ENCODE assay signal across 1 cellular context in genomic region chr2:12934181-12934756, GRCh38.
TF ChIP-seq lines count a peak whose summit lies in the region.

No MANE protein-coding gene starts in this region.

TF ChIP-seq in K562, 482 proteins besides CTCF, POLR2A, EP300 and RAD21 (continued from another document):
- no peak for TF ChIP-seq FOXO4 (CRISPR knock-in tag; IDR thresholded peaks at IDR 0.05)
